8 cellular contexts compared by ENCODE assay signal in genomic region chr1:92804721-92805169, GRCh38. TPM values are rescaled to one million over a fixed set of nuclear protein-coding genes. Genes with fewer than 3 reads are reported as not detected.
DNase-seq lines count a peak whose midpoint lies in the region; ATAC-seq and TF ChIP-seq lines count a peak whose summit lies in the region.

No MANE protein-coding gene starts in this region.

- CTCF ChIA-PET in GM10248 (lab: Yijun Ruan, JAX): interaction anchor here (0.7 to 1.6 kb wide), 4 partner anchors 8 to 27 kb away, joined by 3 to 7 read pairs (median 4); partner anchors contain the start of gene RPL5

- intact Hi-C loops in heart right ventricle (cut with DNase I) (no loop called here), posterior vena cava (cut with DNase I) (no loop called here)

- peak overlapping the region in 1 of 10 donors; percentile 7 for H3K4me3 ChIP-seq in heart right ventricle

- POLR2A ChIA-PET in GM10248 (lab: Yijun Ruan, JAX): no interaction called here

- DNase-seq in GM10248 (ENCODE audit: extremely low spot score): peak; percentile 41
- peak; percentile 14 for DNase-seq in activated naive CD4-positive, alpha-beta T cell treated with anti-CD3 and anti-CD28 coated beads, Interleukin-2, amount 50 U/mL, for 16 hours
- peak; percentile 50 to 73 for DNase-seq in heart right ventricle
- DNase-seq in posterior vena cava (ENCODE audit: low spot score): peak; percentile 88
- DNase-seq in NCI-H446 (lab: John Stamatoyannopoulos, UW): no peak
- DNase-seq in COR-L47 (lab: John Stamatoyannopoulos, UW): no peak
- no peak for DNase-seq in NCI-H146 treated with DMSO at 0.1 percent for 48 hours (lab: John Stamatoyannopoulos, UW; ENCODE audit: unreplicated experiment)

- H3K27me3 ChIP-seq in heart right ventricle: no peaks in the 10 kb centered on the region

- H3K9me3 ChIP-seq in heart right ventricle: no peaks in the 10 kb centered on the region

- H3K27ac ChIP-seq in heart right ventricle: peak overlapping the region in 8 of 10 donors; percentile 35 to 77 (median 58)

- no peaks in the 10 kb centered on the region for H3K36me3 ChIP-seq in heart right ventricle

- peaks cover 0 to 19% (median 6%) of the 10 kb centered on the region in 9 donors for H3K4me1 ChIP-seq in heart right ventricle

- TF ChIP-seq CTCF in GM10248 (IDR thresholded peaks at IDR 0.05; ENCODE audit: control extremely low read depth, extremely low read depth, low read depth, missing control alignments) (no peak), heart right ventricle (IDR thresholded peaks at IDR 0.05) (no peak)

- 0 to 1% methylated on average over 7 of the region's 7 CpGs for WGBS in heart right ventricle, 2 donors

- ATAC-seq in HG03469 (IDR thresholded peaks at IDR 0.05; ENCODE audit: unreplicated experiment): peak; percentile 72
- ATAC-seq in heart right ventricle: peak; percentile 84 to 99 (median 96)

RNA-seq across cellular contexts. Expression of gene EVI5, which starts 19.8 kb away (rescaled TPM):
- total RNA-seq in heart right ventricle: 10 to 100 TPM; 20.5 to 46.2 (median 27.4) TPM
- 1 to 10 TPM; 4.6 to 5.0 TPM for polyA plus RNA-seq in heart right ventricle
- total RNA-seq in posterior vena cava: 10 to 100 TPM; 47.4 to 54.3 TPM

RNA-seq across cellular contexts. Expression of gene RPL5, which starts 27.1 kb away (rescaled TPM):
- total RNA-seq in heart right ventricle: 100 to 1,000 TPM; 468 to 646 (median 544) TPM
- 1,000 to 10,000 TPM; 1,383 to 1,695 TPM for polyA plus RNA-seq in heart right ventricle
- 100 to 1,000 TPM; 735 to 805 TPM for total RNA-seq in posterior vena cava

Comparison
In these comparisons a context has a peak if more than half of its experiments do, and no peak if none do; other contexts are left out.
1. DNase-seq: peak in GM10248 (single experiment), activated naive CD4-positive, alpha-beta T cell treated with anti-CD3 and anti-CD28 coated beads, Interleukin-2, amount 50 U/mL, for 16 hours (single experiment), heart right ventricle (2 of 2) and posterior vena cava (single experiment); none in NCI-H446 (0 of 2), COR-L47 (single experiment) and NCI-H146 treated with DMSO at 0.1 percent for 48 hours (single experiment).